In genomic region chr2:42086500-42086953, GRCh38 we compare ENCODE assay signal across 8 cellular contexts. TPM values are rescaled to one million over a fixed set of nuclear protein-coding genes. Genes with fewer than 3 reads are reported as not detected.
A peak's percentile ranks its signal among the peaks of the same experiment; 100 is the strongest.
DNase-seq lines count a peak whose midpoint lies in the region; ATAC-seq, FAIRE-seq and TF ChIP-seq lines count a peak whose summit lies in the region.

No MANE protein-coding gene starts in this region.

- H3K36me3 ChIP-seq in OCI-LY3 (replicated peaks; ENCODE audit: low read depth, low read length) (no peaks in the 10 kb centered on the region), spleen (no peaks in the 10 kb centered on the region)

- peak; percentile 75 for TF ChIP-seq CTCF in AG04450 (IDR thresholded peaks at IDR 0.05; ENCODE audit: low read depth, low read length)
- TF ChIP-seq CTCF in GM12865 (IDR thresholded peaks at IDR 0.05; ENCODE audit: insufficient read depth, low read depth, low read length, missing control alignments), result peak; percentile 65
- TF ChIP-seq CTCF in OCI-LY3 (IDR thresholded peaks at IDR 0.05; ENCODE audit: low read depth, low read length), result peak; percentile 82
- TF ChIP-seq CTCF in astrocyte of the cerebellum (IDR thresholded peaks at IDR 0.05; ENCODE audit: low read depth, low read length, missing control alignments), result peak; percentile 62
- TF ChIP-seq CTCF in spleen (IDR thresholded peaks at IDR 0.05 in 8 of 11, conservative IDR thresholded peaks at IDR 0.05 in 3 of 11), result peak; percentile 55 to 84 (median 69)

- DNase-seq in AG04450 (ENCODE audit: low read depth, low spot score) (peak; percentile 45), GM12865 (ENCODE audit: low read depth) (peak; percentile 68), HTR-8/SVneo (ENCODE audit: insufficient read length, low spot score) (peak; percentile 69), astrocyte of the cerebellum (ENCODE audit: low read depth) (peak; percentile 64), hepatic stellate cell (ENCODE audit: low spot score) (peak; percentile 68), spleen (peak; percentile 73)

- H2AFZ ChIP-seq in OCI-LY3 (ENCODE audit: low read depth, low read length), result no peak overlapping the region

- H3K9me3 ChIP-seq in AG04450 (ENCODE audit: control insufficient read depth, insufficient read depth, low read length) (no peaks in the 10 kb centered on the region; the same call in 1 of the 2 replicates), OCI-LY3 (ENCODE audit: insufficient read depth, low read length) (no peaks in the 10 kb centered on the region), spleen (no peaks in the 10 kb centered on the region)

- H3K27ac ChIP-seq in AG04450 (ENCODE audit: low read depth, low read length) (no peak overlapping the region), OCI-LY3 (ENCODE audit: low read length) (no peak overlapping the region), spleen (no peak overlapping the region)

- 15 to 29% (median 21%) methylated on average over 6 of the region's 6 CpGs for whole genome bisulfite sequencing in spleen, 5 donors

- FAIRE-seq in HTR-8/SVneo (lab: Jason Lieb, UNC), result peak; percentile 4

- H3K9ac ChIP-seq in OCI-LY3 (ENCODE audit: low read length), result no peak overlapping the region

- POLR2A ChIA-PET in AG04450 (lab: Yijun Ruan, JAX), result interaction anchor here (1.0 to 4.5 kb wide), 3 partner anchors 22 to 217 kb away, joined by 3 to 22 read pairs (median 4); partner anchors contain the start of gene PKDCC

- TF ChIP-seq POLR2A in spleen (IDR thresholded peaks at IDR 0.05), result no peak

- H3K4me2 ChIP-seq in OCI-LY3 (ENCODE audit: low read length), result peak overlapping the region; percentile 18; the same call in 1 of the 2 replicates

- no peaks in the 10 kb centered on the region for H3K79me2 ChIP-seq in OCI-LY3 (ENCODE audit: low read length)

- H3K27me3 ChIP-seq in AG04450 (ENCODE audit: control insufficient read depth, insufficient read depth, low read length) (peaks cover 4% of the 10 kb centered on the region), OCI-LY3 (ENCODE audit: low read depth, low read length) (peaks cover 23% of the 10 kb centered on the region; the same call in 1 of the 2 replicates), spleen (replicated peaks in 1 of 7) (no peaks in the 10 kb centered on the region)

- no peak for ATAC-seq in HG03280 (IDR thresholded peaks at IDR 0.05; ENCODE audit: unreplicated experiment)

- H4K20me1 ChIP-seq in OCI-LY3 (ENCODE audit: insufficient read depth, low read length), result no peaks in the 10 kb centered on the region

- intact Hi-C loops in spleen (cut with DNase I; ENCODE audit: low total_unique reads), result loop anchor here (5.0 kb wide), 2 partner anchors 219 to 234 kb away; no protein-coding TSS in a partner anchor

- CTCF ChIA-PET in AG04450 (lab: Charles Lee), result interaction anchor here (0.6 to 13.5 kb wide), 34 partner anchors 9 to 299 kb away, joined by 3 to 481 read pairs (median 6); partner anchors contain the start of gene PKDCC

- in situ Hi-C loops in astrocyte of the cerebellum (cut with HindIII; ENCODE audit: low sequenced_read_pairs), result loop anchor here (5.0 kb wide), 2 partner anchors 64 to 229 kb away; no protein-coding TSS in a partner anchor

- H3K4me1 ChIP-seq in OCI-LY3 (ENCODE audit: low read length), result 0 out of 2 replicates have a peak, but pooled peaks cover 3% of the 10 kb centered on the region
- H3K4me1 ChIP-seq in spleen, result peaks cover 0 to 10% (median 4%) of the 10 kb centered on the region in 6 donors

- no peak overlapping the region for H3K4me3 ChIP-seq in AG04450 (ENCODE audit: low read depth, low read length)
- no peak overlapping the region for H3K4me3 ChIP-seq in GM12865 (ENCODE audit: low read depth, low read length)
- H3K4me3 ChIP-seq in OCI-LY3 (ENCODE audit: low read length), result no peak overlapping the region
- H3K4me3 ChIP-seq in astrocyte of the cerebellum (ENCODE audit: low read depth, low read length), result no peak overlapping the region
- H3K4me3 ChIP-seq in spleen, result no peak overlapping the region

RNA-seq across cellular contexts. Expression of gene PKDCC, which starts 38.7 kb away (rescaled TPM):
- 87.0 and 107 TPM in 2 replicates for polyA plus RNA-seq in AG04450 (2011; rRNA removed)
- polyA minus RNA-seq in AG04450 (2011; rRNA and poly(A)+ RNA removed), result 180 and 228 TPM in 2 replicates
- 10 to 100 TPM; 41.0 to 81.9 (median 51.7) TPM for total RNA-seq in spleen
- polyA plus RNA-seq in spleen, result 10 to 100 TPM; 19.8 to 44.0 (median 31.8) TPM
